1 cellular context compared by ENCODE assay signal in the genomic region with DNA sequence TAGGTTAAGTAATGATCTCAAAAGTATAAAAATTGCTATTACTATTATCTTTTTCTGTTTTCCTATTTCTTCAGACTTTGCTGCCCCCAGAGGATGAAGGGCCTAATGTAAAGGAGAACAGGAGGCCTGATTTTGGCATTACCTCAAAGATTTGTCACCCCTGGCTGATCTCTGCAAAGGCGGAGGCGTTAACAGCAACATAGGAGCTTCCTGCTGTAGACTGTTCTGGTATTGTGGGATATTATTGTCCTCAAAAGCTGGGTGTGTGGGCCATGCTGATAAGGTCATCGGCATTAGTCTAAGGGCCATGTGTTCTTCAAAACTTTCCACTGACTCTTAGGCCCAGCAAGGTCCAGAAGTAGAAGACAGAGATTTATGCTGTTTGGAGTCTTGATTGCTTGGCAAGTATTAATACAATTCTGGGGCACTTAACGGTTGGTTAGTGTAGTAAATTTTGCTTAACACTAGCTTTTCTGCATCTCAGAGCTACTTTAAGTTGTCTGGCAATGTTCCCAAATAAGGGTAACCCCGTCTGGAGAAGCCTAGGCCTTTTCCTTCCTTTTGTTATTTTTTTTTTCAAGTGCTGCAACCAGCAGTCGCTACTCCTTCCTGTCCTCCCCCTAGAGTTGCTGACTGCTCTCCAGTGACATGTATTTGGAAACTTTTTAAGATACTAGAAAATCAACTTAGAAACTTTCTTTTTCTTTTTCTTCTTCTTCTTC.
TF ChIP-seq lines count a peak whose summit lies in the region.

No MANE protein-coding gene starts in this region.

TF ChIP-seq in K562, 482 proteins besides CTCF, POLR2A, EP300 and RAD21 (continued from another document and continues in another):
- TF ChIP-seq ZBTB34 (CRISPR knock-in tag; IDR thresholded peaks at IDR 0.05) (no peak), MAZ (CRISPR knock-in tag; conservative IDR thresholded peaks at IDR 0.05 in 1 of 2, IDR thresholded peaks at IDR 0.05 in 1 of 2) (no peak), STAT5A (IDR thresholded peaks at IDR 0.05; ENCODE audit: borderline replicate concordance, low read length) (peak; percentile 68; the same call in 1 of the 2 replicates), ZNF699 (CRISPR knock-in tag; IDR thresholded peaks at IDR 0.05; ENCODE audit: insufficient replicate concordance) (no peak), TOE1 (IDR thresholded peaks at IDR 0.05; ENCODE audit: borderline replicate concordance) (no peak), TOE1 (CRISPR knock-in tag; IDR thresholded peaks at IDR 0.05; ENCODE audit: borderline replicate concordance, low read depth) (no peak), MCM7 (IDR thresholded peaks at IDR 0.05) (no peak), ZNF124 (CRISPR knock-in tag; IDR thresholded peaks at IDR 0.05) (no peak), FOXM1 (IDR thresholded peaks at IDR 0.05; ENCODE audit: low read depth) (peak; percentile 54; the same call in 1 of the 2 replicates), FOXM1 (CRISPR knock-in tag; IDR thresholded peaks at IDR 0.05; ENCODE audit: low read depth) (no peak), CBFA2T3 (IDR thresholded peaks at IDR 0.05) (peak; percentile 96), TRIM28 (IDR thresholded peaks at IDR 0.05) (no peak), SPI1 (IDR thresholded peaks at IDR 0.05; ENCODE audit: borderline replicate concordance, low read depth, low read length) (no peak), U2AF2 (optimal IDR thresholded peaks at IDR 0.05; ENCODE audit: low read depth, low read length) (no peak), PHB (CRISPR knock-in tag; IDR thresholded peaks at IDR 0.05) (no peak), RBFOX2 (IDR thresholded peaks at IDR 0.05; ENCODE audit: low read depth, low read length) (no peak), GTF2A2 (tag; IDR thresholded peaks at IDR 0.05) (no peak), YY1 (IDR thresholded peaks at IDR 0.05; ENCODE audit: borderline replicate concordance in 1 of 3, control insufficient read depth in 1 of 3, extremely low read depth in 1 of 3, insufficient read depth in 3 of 3, insufficient read length in 1 of 3, insufficient replicate concordance in 2 of 3, low read depth in 1 of 3, low read length in 2 of 3) (no peak), EZH2 (IDR thresholded peaks at IDR 0.05; ENCODE audit: borderline replicate concordance, low read depth, low read length) (no peak), KLF13 (tag; IDR thresholded peaks at IDR 0.05; ENCODE audit: borderline replicate concordance, low read depth) (no peak), EWSR1 (IDR thresholded peaks at IDR 0.05; ENCODE audit: borderline replicate concordance, low read depth, partially characterized antibody) (no peak), USF1 (CRISPR knock-in tag; IDR thresholded peaks at IDR 0.05) (no peak), ARHGAP35 (IDR thresholded peaks at IDR 0.05; ENCODE audit: partially characterized antibody) (no peak), ARNT (IDR thresholded peaks at IDR 0.05) (no peak), POLR2AphosphoS2 (IDR thresholded peaks at IDR 0.05; ENCODE audit: low read length) (no peak), ZNF511 (CRISPR knock-in tag; IDR thresholded peaks at IDR 0.05) (no peak), TBL1XR1 (IDR thresholded peaks at IDR 0.05; ENCODE audit: low read length in 2 of 2) (0 out of 4 replicates have a peak, but pooled peaks of 1 of the 2 experiments have one; percentile 16), HDAC6 (IDR thresholded peaks at IDR 0.05; ENCODE audit: low read depth, low read length) (no peak), EHMT2 (IDR thresholded peaks at IDR 0.05) (no peak), CC2D1A (IDR thresholded peaks at IDR 0.05) (peak; percentile 32; the same call in 1 of the 2 replicates), ZFP36 (IDR thresholded peaks at IDR 0.05; ENCODE audit: low read depth, low read length, partially characterized antibody) (no peak), ARID1B (IDR thresholded peaks at IDR 0.05) (peak; percentile 87), MNT (conservative IDR thresholded peaks at IDR 0.05) (peak in 1 of 2 experiments; percentile 55; a peak in 1 of 4 replicates), SNRNP70 (optimal IDR thresholded peaks at IDR 0.05; ENCODE audit: low read depth, low read length) (no peak)
- TF ChIP-seq, protein P1, sequence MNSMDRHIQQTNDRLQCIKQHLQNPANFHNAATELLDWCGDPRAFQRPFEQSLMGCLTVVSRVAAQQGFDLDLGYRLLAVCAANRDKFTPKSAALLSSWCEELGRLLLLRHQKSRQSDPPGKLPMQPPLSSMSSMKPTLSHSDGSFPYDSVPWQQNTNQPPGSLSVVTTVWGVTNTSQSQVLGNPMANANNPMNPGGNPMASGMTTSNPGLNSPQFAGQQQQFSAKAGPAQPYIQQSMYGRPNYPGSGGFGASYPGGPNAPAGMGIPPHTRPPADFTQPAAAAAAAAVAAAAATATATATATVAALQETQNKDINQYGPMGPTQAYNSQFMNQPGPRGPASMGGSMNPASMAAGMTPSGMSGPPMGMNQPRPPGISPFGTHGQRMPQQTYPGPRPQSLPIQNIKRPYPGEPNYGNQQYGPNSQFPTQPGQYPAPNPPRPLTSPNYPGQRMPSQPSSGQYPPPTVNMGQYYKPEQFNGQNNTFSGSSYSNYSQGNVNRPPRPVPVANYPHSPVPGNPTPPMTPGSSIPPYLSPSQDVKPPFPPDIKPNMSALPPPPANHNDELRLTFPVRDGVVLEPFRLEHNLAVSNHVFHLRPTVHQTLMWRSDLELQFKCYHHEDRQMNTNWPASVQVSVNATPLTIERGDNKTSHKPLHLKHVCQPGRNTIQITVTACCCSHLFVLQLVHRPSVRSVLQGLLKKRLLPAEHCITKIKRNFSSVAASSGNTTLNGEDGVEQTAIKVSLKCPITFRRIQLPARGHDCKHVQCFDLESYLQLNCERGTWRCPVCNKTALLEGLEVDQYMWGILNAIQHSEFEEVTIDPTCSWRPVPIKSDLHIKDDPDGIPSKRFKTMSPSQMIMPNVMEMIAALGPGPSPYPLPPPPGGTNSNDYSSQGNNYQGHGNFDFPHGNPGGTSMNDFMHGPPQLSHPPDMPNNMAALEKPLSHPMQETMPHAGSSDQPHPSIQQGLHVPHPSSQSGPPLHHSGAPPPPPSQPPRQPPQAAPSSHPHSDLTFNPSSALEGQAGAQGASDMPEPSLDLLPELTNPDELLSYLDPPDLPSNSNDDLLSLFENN (IDR thresholded peaks at IDR 0.05; ENCODE audit: low read depth in 2 of 2, low read length in 2 of 2), result peak in 1 of 2 experiments; percentile 63; a peak in 1 of 4 replicates
- TF ChIP-seq, protein P2, sequence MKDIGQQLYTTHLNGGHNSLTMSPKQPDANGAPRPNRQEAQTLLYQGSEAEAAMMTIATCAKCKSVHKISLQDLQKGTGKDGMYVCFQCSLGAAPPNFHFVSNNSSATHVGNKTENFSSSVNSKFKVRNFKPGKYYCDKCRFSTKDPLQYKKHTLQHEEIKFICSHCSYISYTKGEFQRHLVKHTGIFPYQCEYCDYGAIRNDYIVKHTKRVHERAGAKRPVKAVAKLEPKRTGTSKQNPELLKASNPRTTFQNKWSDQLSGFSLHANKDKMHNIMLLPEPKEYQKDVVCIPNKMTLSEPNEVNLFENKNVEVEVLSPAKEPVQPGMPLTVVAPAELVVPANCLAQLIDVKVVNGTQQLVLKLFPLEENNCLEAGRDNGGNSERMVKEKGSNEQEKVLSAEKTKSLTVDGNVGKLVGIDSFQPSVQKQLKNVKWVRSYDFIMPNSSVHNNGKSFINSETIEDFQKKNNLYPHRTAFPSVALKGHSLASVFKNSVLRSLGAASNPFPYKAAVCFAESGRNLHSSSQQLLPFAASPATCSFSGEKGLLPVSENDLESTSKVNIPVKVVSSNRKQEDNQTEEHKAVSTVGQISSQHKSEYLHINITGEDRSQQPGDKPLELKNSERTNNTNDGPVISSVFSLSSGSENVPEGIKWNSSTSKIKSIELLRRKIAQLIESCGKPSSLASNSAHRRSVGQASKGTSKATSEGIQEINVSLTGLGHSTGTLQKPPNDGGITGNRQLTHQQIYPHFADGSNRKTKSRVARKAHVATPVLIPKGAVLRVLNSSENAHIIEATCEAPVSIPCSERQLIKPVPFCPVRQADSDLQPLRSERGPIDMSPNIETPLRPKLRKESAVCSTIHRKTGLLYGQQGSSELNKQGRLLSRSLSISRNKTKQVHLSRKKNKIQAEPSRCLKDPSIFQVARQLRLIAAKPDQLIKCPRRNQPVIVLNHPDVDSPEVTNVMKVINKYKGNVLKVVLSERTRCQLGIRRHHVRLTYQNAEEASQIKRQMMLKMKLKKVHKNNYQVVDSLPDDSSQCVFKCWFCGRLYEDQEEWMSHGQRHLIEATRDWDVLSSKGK (CRISPR knock-in tag; IDR thresholded peaks at IDR 0.05), result no peak
- TF ChIP-seq, protein P3, sequence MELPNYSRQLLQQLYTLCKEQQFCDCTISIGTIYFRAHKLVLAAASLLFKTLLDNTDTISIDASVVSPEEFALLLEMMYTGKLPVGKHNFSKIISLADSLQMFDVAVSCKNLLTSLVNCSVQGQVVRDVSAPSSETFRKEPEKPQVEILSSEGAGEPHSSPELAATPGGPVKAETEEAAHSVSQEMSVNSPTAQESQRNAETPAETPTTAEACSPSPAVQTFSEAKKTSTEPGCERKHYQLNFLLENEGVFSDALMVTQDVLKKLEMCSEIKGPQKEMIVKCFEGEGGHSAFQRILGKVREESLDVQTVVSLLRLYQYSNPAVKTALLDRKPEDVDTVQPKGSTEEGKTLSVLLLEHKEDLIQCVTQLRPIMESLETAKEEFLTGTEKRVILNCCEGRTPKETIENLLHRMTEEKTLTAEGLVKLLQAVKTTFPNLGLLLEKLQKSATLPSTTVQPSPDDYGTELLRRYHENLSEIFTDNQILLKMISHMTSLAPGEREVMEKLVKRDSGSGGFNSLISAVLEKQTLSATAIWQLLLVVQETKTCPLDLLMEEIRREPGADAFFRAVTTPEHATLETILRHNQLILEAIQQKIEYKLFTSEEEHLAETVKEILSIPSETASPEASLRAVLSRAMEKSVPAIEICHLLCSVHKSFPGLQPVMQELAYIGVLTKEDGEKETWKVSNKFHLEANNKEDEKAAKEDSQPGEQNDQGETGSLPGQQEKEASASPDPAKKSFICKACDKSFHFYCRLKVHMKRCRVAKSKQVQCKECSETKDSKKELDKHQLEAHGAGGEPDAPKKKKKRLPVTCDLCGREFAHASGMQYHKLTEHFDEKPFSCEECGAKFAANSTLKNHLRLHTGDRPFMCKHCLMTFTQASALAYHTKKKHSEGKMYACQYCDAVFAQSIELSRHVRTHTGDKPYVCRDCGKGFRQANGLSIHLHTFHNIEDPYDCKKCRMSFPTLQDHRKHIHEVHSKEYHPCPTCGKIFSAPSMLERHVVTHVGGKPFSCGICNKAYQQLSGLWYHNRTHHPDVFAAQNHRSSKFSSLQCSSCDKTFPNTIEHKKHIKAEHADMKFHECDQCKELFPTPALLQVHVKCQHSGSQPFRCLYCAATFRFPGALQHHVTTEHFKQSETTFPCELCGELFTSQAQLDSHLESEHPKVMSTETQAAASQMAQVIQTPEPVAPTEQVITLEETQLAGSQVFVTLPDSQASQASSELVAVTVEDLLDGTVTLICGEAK (IDR thresholded peaks at IDR 0.05), result no peak
- TF ChIP-seq, protein P3 (CRISPR knock-in tag; IDR thresholded peaks at IDR 0.05), result no peak
